ENCODE assay signal across 8 cellular contexts in genomic region chr7:128343554-128344430, GRCh38. TPM values are rescaled to one million over a fixed set of nuclear protein-coding genes. Genes with fewer than 3 reads are reported as not detected.
DNase-seq lines count a peak whose midpoint lies in the region; ATAC-seq and TF ChIP-seq lines count a peak whose summit lies in the region.

Gene RBM28 (minus strand): TSS chr7:128343908. CDS start chr7:128343793, 115 bp downstream.

- peaks cover 5% of the 10 kb centered on the region for H3K27me3 ChIP-seq in kidney epithelial cell (ENCODE audit: control insufficient read depth, insufficient read depth, low read length)

- DNase-seq in AML-193 (lab: John Stamatoyannopoulos, UW) (peak; percentile 81 to 89), NCI-H446 treated with DMSO at 0.1 percent for 48 hours (lab: John Stamatoyannopoulos, UW) (peak; percentile 61), cerebellum (ENCODE audit: low spot score) (peak; percentile 88), kidney epithelial cell (ENCODE audit: low read depth) (no peak)
- peak; percentile 73 for DNase-seq in activated CD4-positive, alpha-beta T cell treated with anti-CD3 and anti-CD28 coated beads for 1 hour
- DNase-seq in stimulated activated CD4-positive, alpha-beta T cell treated with anti-CD3 and anti-CD28 coated beads, Interleukin-15, amount 100 ng/mL, for 24 hours = peak; percentile 89

- H3K36me3 ChIP-seq in kidney epithelial cell (ENCODE audit: control insufficient read depth, insufficient read depth, low read length) = no peaks in the 10 kb centered on the region

- TF ChIP-seq CTCF in kidney epithelial cell (IDR thresholded peaks at IDR 0.05; ENCODE audit: insufficient read depth, low read length, poor library complexity, severe bottlenecking) = no peak

- peak within 1 kb of the TSS; percentile 71 for H3K4me3 ChIP-seq in kidney epithelial cell (ENCODE audit: low read depth, low read length)

- ATAC-seq in GM19035 (IDR thresholded peaks at IDR 0.05; ENCODE audit: unreplicated experiment) (peak; percentile 96), HG03342 (IDR thresholded peaks at IDR 0.05; ENCODE audit: unreplicated experiment) (peak; percentile 89)

RNA-seq across cellular contexts. Expression of gene RBM28, which starts in this region (rescaled TPM):
- 20.7 TPM for total RNA-seq in cerebellum
- 15.8 and 25.9 TPM in 2 replicates for total RNA-seq in kidney epithelial cell
